Comparison of ENCODE assay signal across 8 cellular contexts in genomic region chr22:44685384-44686056, GRCh38. TPM values are rescaled to one million over a fixed set of nuclear protein-coding genes. Genes with fewer than 3 reads are reported as not detected.
DNase-seq lines count a peak whose midpoint lies in the region; ATAC-seq and TF ChIP-seq lines count a peak whose summit lies in the region.

No MANE protein-coding gene starts in this region.

- WGBS in right cardiac atrium = 65% methylated on average over 11 of the region's 11 CpGs

- TF ChIP-seq CTCF in HFFc6 (IDR thresholded peaks at IDR 0.05) = no peak

- intact Hi-C loops in right cardiac atrium (cut with DNase I) = no loop called here

- no peaks in the 10 kb centered on the region for H3K9me3 ChIP-seq in right cardiac atrium (ENCODE audit: control insufficient read depth, low read length)

- H3K36me3 Mint-ChIP-seq in HFFc6 (ENCODE audit: low read depth) = no peaks in the 10 kb centered on the region

- H3K27ac ChIP-seq in right cardiac atrium (ENCODE audit: low read length) = no peak overlapping the region

- H3K4me3 ChIP-seq in right cardiac atrium (ENCODE audit: low read length) = no peak overlapping the region

- ATAC-seq in right cardiac atrium = peak; percentile 62 to 77

- H3K27me3 Mint-ChIP-seq in HFFc6 (ENCODE audit: insufficient read depth) = peaks cover 2% of the 10 kb centered on the region

- H3K4me1 Mint-ChIP-seq in HFFc6 (ENCODE audit: low read depth) = peaks cover 22% of the 10 kb centered on the region

- DNase-seq in EH (ENCODE audit: low read depth) = peak; percentile 81
- DNase-seq in HFFc6 = peak; percentile 38
- DNase-seq in RPMI7951 (ENCODE audit: low read depth) = peak; percentile 62
- DNase-seq in activated T-helper 9 cell treated with anti-CD3 and anti-CD28 coated beads, Interleukin-2, amount 50 U/mL, for 16 hours (ENCODE audit: low read depth) = peak; percentile 79
- peak in 2 of 3 donors; percentile 67 to 77 for DNase-seq in right cardiac atrium
- peak; percentile 54 to 80 (median 80) for DNase-seq in stimulated activated CD4-positive, alpha-beta T cell treated with anti-CD3 and anti-CD28 coated beads, TNF-alpha, amount 100 ng/mL, for 4 hours (ENCODE audit: low read depth in 3 of 3)
- DNase-seq in cortex of kidney (lab: John Stamatoyannopoulos, UW) = no peak
- DNase-seq in SK-N-DZ (ENCODE audit: low spot score) = no peak

- H3K4me1 ChIP-seq in right cardiac atrium (ENCODE audit: control insufficient read depth, insufficient read depth, low read length) = peaks cover 2% of the 10 kb centered on the region

- no peak overlapping the region for H3K4me3 Mint-ChIP-seq in HFFc6

- H3K27ac Mint-ChIP-seq in HFFc6 = peak overlapping the region; percentile 54

- no peaks in the 10 kb centered on the region for H3K9me3 Mint-ChIP-seq in HFFc6

- no peaks in the 10 kb centered on the region for H3K27me3 ChIP-seq in right cardiac atrium (ENCODE audit: control insufficient read depth, insufficient read depth)

RNA-seq across cellular contexts. Expression of gene PRR5, which starts 16.5 kb away (rescaled TPM):
- total RNA-seq in HFFc6 (2021; fragmentation: NEBNext Ultra II Directional; extraction: Animal tissue kit (Norgen Biotek cat#: 25700)) = 10 to 100 TPM in 1 of 6 experiments, 1 to 10 TPM in 5; 4.6 to 12.7 (median 5.2) TPM
- total RNA-seq in RPMI7951 (2014; rRNA removed; shearing (Covaris generic)) = 0.29 and 0.96 TPM in 2 replicates
- 10 to 100 TPM in 1 of 4 donors, 1 to 10 TPM in 3; 6.9 to 10.9 (median 9.5) TPM for total RNA-seq in right cardiac atrium
- polyA plus RNA-seq in right cardiac atrium = 6.1 TPM
- polyA plus RNA-seq in SK-N-DZ (2014; cell fraction: cytosol; rRNA removed) = 1.0 and 3.1 TPM in 2 replicates
- 0.84 and 1.1 TPM in 2 replicates for polyA plus RNA-seq in SK-N-DZ (2014; cell fraction: nucleus; rRNA removed)

Comparison
In these comparisons a context has a peak if more than half of its experiments do, and no peak if none do; other contexts are left out.
1. DNase-seq: peak in EH (single experiment), HFFc6 (single experiment), RPMI7951 (single experiment), activated T-helper 9 cell treated with anti-CD3 and anti-CD28 coated beads, Interleukin-2, amount 50 U/mL, for 16 hours (single experiment), right cardiac atrium (2 of 3) and stimulated activated CD4-positive, alpha-beta T cell treated with anti-CD3 and anti-CD28 coated beads, TNF-alpha, amount 100 ng/mL, for 4 hours (3 of 3); none in cortex of kidney (single experiment) and SK-N-DZ (single experiment).